Comparison of ENCODE assay signal across 1 cellular context in the genomic region with DNA sequence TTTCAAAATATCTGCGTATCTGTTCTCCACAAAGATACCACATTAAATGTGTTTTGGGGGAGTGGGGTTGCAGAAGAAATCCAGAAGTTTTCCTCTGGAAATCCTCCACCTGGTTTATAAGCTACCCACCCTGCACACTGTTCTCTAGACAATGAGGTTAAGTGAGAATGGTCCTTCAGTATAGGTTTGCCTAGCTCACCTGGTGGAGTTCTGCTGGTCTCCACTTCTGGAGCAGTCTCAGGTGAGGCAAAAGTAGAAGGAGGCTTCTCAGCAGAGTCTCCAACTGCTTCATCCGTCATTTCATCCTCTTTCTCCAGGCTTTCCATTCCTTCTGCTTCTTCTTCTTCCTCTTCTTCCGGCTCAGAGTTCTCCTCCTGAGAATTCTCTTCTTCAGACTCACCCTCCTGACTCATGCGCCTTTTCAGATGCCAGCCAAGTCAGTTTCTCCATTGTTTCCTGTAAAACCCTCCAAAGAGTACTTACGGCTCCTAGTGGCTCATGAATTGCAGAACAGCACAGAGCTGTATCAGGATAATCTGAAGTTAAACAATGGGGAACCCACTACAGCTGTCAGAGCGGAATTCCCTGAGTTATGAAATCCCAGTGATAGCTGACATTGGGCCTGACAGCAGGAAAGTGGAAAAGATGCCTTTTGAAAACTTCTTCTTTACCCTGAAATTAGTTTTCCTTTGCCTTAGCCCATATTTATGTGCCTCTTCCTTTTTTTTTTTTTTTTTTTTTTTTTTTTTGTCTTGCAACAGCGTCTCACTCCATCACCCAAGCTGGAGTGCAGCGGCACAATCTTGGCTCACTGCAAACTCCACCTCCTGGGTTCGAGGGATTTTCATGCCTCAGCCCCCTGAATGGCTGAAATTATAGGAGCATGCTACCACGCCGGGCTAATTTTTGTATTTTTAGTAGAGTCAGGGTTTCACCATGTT.
A peak's percentile ranks its signal among the peaks of the same experiment; 100 is the strongest.
TF ChIP-seq lines count a peak whose summit lies in the region.

No MANE protein-coding gene starts in this region.

TF ChIP-seq in SK-N-SH, 30 proteins besides CTCF, POLR2A, EP300 and RAD21 (continued from another document):
- TF ChIP-seq, protein P1, sequence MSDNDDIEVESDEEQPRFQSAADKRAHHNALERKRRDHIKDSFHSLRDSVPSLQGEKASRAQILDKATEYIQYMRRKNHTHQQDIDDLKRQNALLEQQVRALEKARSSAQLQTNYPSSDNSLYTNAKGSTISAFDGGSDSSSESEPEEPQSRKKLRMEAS (IDR thresholded peaks at IDR 0.05; ENCODE audit: low read depth): peak; percentile 67
- TF ChIP-seq FOSL2 (IDR thresholded peaks at IDR 0.05; ENCODE audit: borderline replicate concordance, low read depth) (peak; percentile 73; the same call in 1 of the 2 replicates), REST (IDR thresholded peaks at IDR 0.05; ENCODE audit: low read depth, low read length) (no peak), POLR2AphosphoS5 (IDR thresholded peaks at IDR 0.05; ENCODE audit: low read depth, low read length) (peak; percentile 40; the same call in 1 of the 2 replicates), JUND (IDR thresholded peaks at IDR 0.05) (peak; percentile 65), SIN3A (IDR thresholded peaks at IDR 0.05; ENCODE audit: borderline replicate concordance, low read depth, low read length) (peak; percentile 86), NFIC (IDR thresholded peaks at IDR 0.05; ENCODE audit: borderline replicate concordance) (peak; percentile 52), TAF1 (IDR thresholded peaks at IDR 0.05; ENCODE audit: borderline replicate concordance, low read depth, low read length) (no peak), RXRA (IDR thresholded peaks at IDR 0.05; ENCODE audit: borderline replicate concordance, low read depth) (peak; percentile 7; the same call in 1 of the 2 replicates), TCF12 (IDR thresholded peaks at IDR 0.05) (peak; percentile 56; the same call in 1 of the 2 replicates), SMC3 (IDR thresholded peaks at IDR 0.05; ENCODE audit: low read depth, low read length) (peak; percentile 40), RFX5 (IDR thresholded peaks at IDR 0.05; ENCODE audit: low read length) (no peak), ELF1 (IDR thresholded peaks at IDR 0.05) (no peak; the same call in 1 of the 2 replicates), YY1 (IDR thresholded peaks at IDR 0.05; ENCODE audit: low read depth) (peak; percentile 53; the same call in 1 of the 2 replicates), NRF1 (IDR thresholded peaks at IDR 0.05; ENCODE audit: low read depth, low read length) (no peak), PBX3 (IDR thresholded peaks at IDR 0.05) (peak; percentile 57; the same call in 1 of the 2 replicates), CHD2 (IDR thresholded peaks at IDR 0.05; ENCODE audit: low read length, partially characterized antibody) (no peak), GATA2 (CRISPR knock-in tag; IDR thresholded peaks at IDR 0.05) (no peak)
- TF ChIP-seq, protein P2, sequence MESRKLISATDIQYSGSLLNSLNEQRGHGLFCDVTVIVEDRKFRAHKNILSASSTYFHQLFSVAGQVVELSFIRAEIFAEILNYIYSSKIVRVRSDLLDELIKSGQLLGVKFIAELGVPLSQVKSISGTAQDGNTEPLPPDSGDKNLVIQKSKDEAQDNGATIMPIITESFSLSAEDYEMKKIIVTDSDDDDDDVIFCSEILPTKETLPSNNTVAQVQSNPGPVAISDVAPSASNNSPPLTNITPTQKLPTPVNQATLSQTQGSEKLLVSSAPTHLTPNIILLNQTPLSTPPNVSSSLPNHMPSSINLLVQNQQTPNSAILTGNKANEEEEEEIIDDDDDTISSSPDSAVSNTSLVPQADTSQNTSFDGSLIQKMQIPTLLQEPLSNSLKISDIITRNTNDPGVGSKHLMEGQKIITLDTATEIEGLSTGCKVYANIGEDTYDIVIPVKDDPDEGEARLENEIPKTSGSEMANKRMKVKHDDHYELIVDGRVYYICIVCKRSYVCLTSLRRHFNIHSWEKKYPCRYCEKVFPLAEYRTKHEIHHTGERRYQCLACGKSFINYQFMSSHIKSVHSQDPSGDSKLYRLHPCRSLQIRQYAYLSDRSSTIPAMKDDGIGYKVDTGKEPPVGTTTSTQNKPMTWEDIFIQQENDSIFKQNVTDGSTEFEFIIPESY (IDR thresholded peaks at IDR 0.05; ENCODE audit: borderline replicate concordance, low read depth): no peak
- TF ChIP-seq, protein P3, sequence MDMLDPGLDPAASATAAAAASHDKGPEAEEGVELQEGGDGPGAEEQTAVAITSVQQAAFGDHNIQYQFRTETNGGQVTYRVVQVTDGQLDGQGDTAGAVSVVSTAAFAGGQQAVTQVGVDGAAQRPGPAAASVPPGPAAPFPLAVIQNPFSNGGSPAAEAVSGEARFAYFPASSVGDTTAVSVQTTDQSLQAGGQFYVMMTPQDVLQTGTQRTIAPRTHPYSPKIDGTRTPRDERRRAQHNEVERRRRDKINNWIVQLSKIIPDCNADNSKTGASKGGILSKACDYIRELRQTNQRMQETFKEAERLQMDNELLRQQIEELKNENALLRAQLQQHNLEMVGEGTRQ (IDR thresholded peaks at IDR 0.05; ENCODE audit: borderline replicate concordance, low read depth, low read length): no peak
- TF ChIP-seq, protein P4, sequence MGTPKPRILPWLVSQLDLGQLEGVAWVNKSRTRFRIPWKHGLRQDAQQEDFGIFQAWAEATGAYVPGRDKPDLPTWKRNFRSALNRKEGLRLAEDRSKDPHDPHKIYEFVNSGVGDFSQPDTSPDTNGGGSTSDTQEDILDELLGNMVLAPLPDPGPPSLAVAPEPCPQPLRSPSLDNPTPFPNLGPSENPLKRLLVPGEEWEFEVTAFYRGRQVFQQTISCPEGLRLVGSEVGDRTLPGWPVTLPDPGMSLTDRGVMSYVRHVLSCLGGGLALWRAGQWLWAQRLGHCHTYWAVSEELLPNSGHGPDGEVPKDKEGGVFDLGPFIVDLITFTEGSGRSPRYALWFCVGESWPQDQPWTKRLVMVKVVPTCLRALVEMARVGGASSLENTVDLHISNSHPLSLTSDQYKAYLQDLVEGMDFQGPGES (IDR thresholded peaks at IDR 0.05; ENCODE audit: low read depth, low read length): no peak
